8 cellular contexts compared by ENCODE assay signal in genomic region chr6:32968770-32969684, GRCh38. TPM values are rescaled to one million over a fixed set of nuclear protein-coding genes. Genes with fewer than 3 reads are reported as not detected.
DNase-seq lines count a peak whose midpoint lies in the region; ATAC-seq and TF ChIP-seq lines count a peak whose summit lies in the region.

No MANE protein-coding gene starts in this region.

- no peaks in the 10 kb centered on the region for H3K9me3 Mint-ChIP-seq in activated T-cell treated with anti-CD3 and anti-CD28 coated beads, Interleukin-2, amount 50 U/mL, for 4 hours

- peaks cover 85% of the 10 kb centered on the region for H3K79me2 ChIP-seq in OCI-LY3 (ENCODE audit: low read length)

- peak; percentile 24 to 26 for ATAC-seq in activated T-cell treated with anti-CD3 and anti-CD28 coated beads, Interleukin-2, amount 50 U/mL, for 4 hours
- ATAC-seq in esophagus mucosa: peak; percentile 42

- H3K4me2 ChIP-seq in OCI-LY3 (ENCODE audit: low read length): peak overlapping the region; percentile 94

- H4K20me1 ChIP-seq in OCI-LY3 (ENCODE audit: insufficient read depth, low read length): peaks cover 37% of the 10 kb centered on the region

- no peaks in the 10 kb centered on the region for H3K27me3 Mint-ChIP-seq in activated T-cell treated with anti-CD3 and anti-CD28 coated beads, Interleukin-2, amount 50 U/mL, for 4 hours (ENCODE audit: low read depth)

- H3K9ac ChIP-seq in OCI-LY3 (ENCODE audit: low read length) (peak overlapping the region; percentile 100), mucosa of stomach (ENCODE audit: low read length) (peak overlapping the region; percentile 99)

- TF ChIP-seq CTCF in HL-60 (IDR thresholded peaks at IDR 0.05; ENCODE audit: insufficient read depth, low read length): no peak
- no peak for TF ChIP-seq CTCF in OCI-LY3 (IDR thresholded peaks at IDR 0.05; ENCODE audit: low read depth, low read length)

- H2AFZ ChIP-seq in OCI-LY3 (ENCODE audit: low read depth, low read length): no peak overlapping the region

- DNase-seq in NCI-H1436 (lab: John Stamatoyannopoulos, UW): peak; percentile 81
- DNase-seq in NCI-H1436 treated with DMSO at 0.1 percent for 48 hours (lab: John Stamatoyannopoulos, UW): no peak
- DNase-seq in HL-60 (ENCODE audit: low read depth in 1 of 2, low spot score in 1 of 2): peak; percentile 72 to 91
- peak; percentile 72 for DNase-seq in activated T-cell treated with anti-CD3 and anti-CD28 coated beads, Interleukin-2, amount 50 U/mL, for 4 hours
- peak; percentile 46 to 96 (median 70) for DNase-seq in stimulated activated naive CD4-positive, alpha-beta T cell (lab: John Stamatoyannopoulos, UW)

- H3K4me3 Mint-ChIP-seq in activated T-cell treated with anti-CD3 and anti-CD28 coated beads, Interleukin-2, amount 50 U/mL, for 4 hours: peak overlapping the region; percentile 99

- H3K4me1 Mint-ChIP-seq in activated T-cell treated with anti-CD3 and anti-CD28 coated beads, Interleukin-2, amount 50 U/mL, for 4 hours (ENCODE audit: low read depth): peaks cover 31% of the 10 kb centered on the region

- H3K4me3 ChIP-seq in HL-60 (replicated peaks; ENCODE audit: insufficient read depth, low read length) (peak overlapping the region; percentile 68), OCI-LY3 (ENCODE audit: low read length) (peak overlapping the region; percentile 89), mucosa of stomach (ENCODE audit: low read length) (peak overlapping the region; percentile 90)

- H3K27me3 ChIP-seq in HL-60 (ENCODE audit: insufficient read depth, poor library complexity, severe bottlenecking): no peaks in the 10 kb centered on the region
- no peaks in the 10 kb centered on the region for H3K27me3 ChIP-seq in OCI-LY3 (ENCODE audit: low read depth, low read length)
- H3K27me3 ChIP-seq in mucosa of stomach (ENCODE audit: control insufficient read depth, insufficient read depth, low read length): no peaks in the 10 kb centered on the region

- H3K9me3 ChIP-seq in OCI-LY3 (ENCODE audit: insufficient read depth, low read length) (no peaks in the 10 kb centered on the region; the same call in 1 of the 2 replicates), mucosa of stomach (ENCODE audit: control insufficient read depth, low read length) (no peaks in the 10 kb centered on the region)

- H3K27ac ChIP-seq in HL-60 (replicated peaks) (peak overlapping the region; percentile 99), OCI-LY3 (ENCODE audit: low read length) (peak overlapping the region; percentile 99)

- H3K4me1 ChIP-seq in OCI-LY3 (ENCODE audit: low read length): peaks cover 21% of the 10 kb centered on the region
- H3K4me1 ChIP-seq in mucosa of stomach (ENCODE audit: control insufficient read depth, insufficient read depth, low read length): peaks cover 16% of the 10 kb centered on the region

- H3K36me3 ChIP-seq in OCI-LY3 (replicated peaks; ENCODE audit: low read depth, low read length) (peaks cover 36% of the 10 kb centered on the region), mucosa of stomach (ENCODE audit: control insufficient read depth, insufficient read depth, low read length) (peaks cover 14% of the 10 kb centered on the region)

- peaks cover 31% of the 10 kb centered on the region for H3K36me3 Mint-ChIP-seq in activated T-cell treated with anti-CD3 and anti-CD28 coated beads, Interleukin-2, amount 50 U/mL, for 4 hours (ENCODE audit: insufficient read depth)

RNA-seq across cellular contexts. Expression of gene BRD2, which starts 0.6 kb away (rescaled TPM):
- total RNA-seq in activated T-cell treated with anti-CD3 and anti-CD28 coated beads, Interleukin-2, amount 50 U/mL, for 4 hours: 100 to 1,000 TPM; 338 to 358 (median 348) TPM
- total RNA-seq in esophagus mucosa: 99.3 TPM

RNA-seq across cellular contexts. Expression of gene HLA-DMA, which starts 16.1 kb away (rescaled TPM):
- 1 to 10 TPM; 4.3 to 6.4 (median 5.5) TPM for total RNA-seq in activated T-cell treated with anti-CD3 and anti-CD28 coated beads, Interleukin-2, amount 50 U/mL, for 4 hours
- total RNA-seq in esophagus mucosa: 16.2 TPM

RNA-seq across cellular contexts. Expression of gene HLA-DMB, which starts 28.2 kb away (rescaled TPM):
- 1 to 10 TPM in 2 of 3 donors, under 1 TPM in 1; 0.46 to 1.6 (median 1.4) TPM for total RNA-seq in activated T-cell treated with anti-CD3 and anti-CD28 coated beads, Interleukin-2, amount 50 U/mL, for 4 hours
- total RNA-seq in esophagus mucosa: 5.5 TPM

RNA-seq across cellular contexts. Expression of gene HLA-DOA, which starts 40.4 kb away (rescaled TPM):
- total RNA-seq in activated T-cell treated with anti-CD3 and anti-CD28 coated beads, Interleukin-2, amount 50 U/mL, for 4 hours: 1 to 10 TPM; 2.0 to 2.1 (median 2.1) TPM
- 1.4 TPM for total RNA-seq in esophagus mucosa
